Comparison of ENCODE assay signal across 8 cellular contexts in genomic region chr19:1861599-1862031, GRCh38. TPM values are rescaled to one million over a fixed set of nuclear protein-coding genes. Genes with fewer than 3 reads are reported as not detected.
DNase-seq lines count a peak whose midpoint lies in the region; ATAC-seq and TF ChIP-seq lines count a peak whose summit lies in the region.

No MANE protein-coding gene starts in this region.

- TF ChIP-seq CTCF in CD4-positive, alpha-beta T cell (IDR thresholded peaks at IDR 0.05) = no peak
- TF ChIP-seq CTCF in neural crest cell (conservative IDR thresholded peaks at IDR 0.05) = no peak

- no peak for DNase-seq in CD4-positive, alpha-beta T cell
- no peak for DNase-seq in MG63
- DNase-seq in neural crest cell (ENCODE audit: low read depth, low spot score) = no peak
- DNase-seq in DMS79 (lab: John Stamatoyannopoulos, UW) = no peak
- no peak for DNase-seq in cerebellar nuclear complex (lab: John Stamatoyannopoulos, UW)
- no peak for DNase-seq in NCI-H1092 treated with DMSO at 0.1 percent for 48 hours (lab: John Stamatoyannopoulos, UW)

- POLR2A ChIA-PET in CD4-positive, alpha-beta T cell (lab: Charles Lee) = no interaction called here

- H3K27ac ChIP-seq in CD4-positive, alpha-beta T cell (ENCODE audit: low read depth, low read length) = peak overlapping the region; percentile 74
- no peak overlapping the region for H3K27ac ChIP-seq in duodenal mucosa (ENCODE audit: low read depth, low read length)

- H3K27me3 Mint-ChIP-seq in CD4-positive, alpha-beta T cell = no peaks in the 10 kb centered on the region
- H3K27me3 Mint-ChIP-seq in neural crest cell (ENCODE audit: low read depth) = peaks cover 25% of the 10 kb centered on the region

- H3K4me3 ChIP-seq in MG63 (peak overlapping the region; percentile 72), duodenal mucosa (ENCODE audit: low read depth in 1 of 2, low read length in 2 of 2) (peak overlapping the region; percentile 73 to 81)

- H3K9me3 ChIP-seq in CD4-positive, alpha-beta T cell (ENCODE audit: control insufficient read depth, low read length) = no peaks in the 10 kb centered on the region
- H3K9me3 ChIP-seq in MG63 = no peaks in the 10 kb centered on the region
- H3K9me3 ChIP-seq in duodenal mucosa (ENCODE audit: control insufficient read depth in 1 of 2, low read length in 2 of 2) = no peaks in the 10 kb centered on the region

- peaks cover 46% of the 10 kb centered on the region for H3K4me1 Mint-ChIP-seq in CD4-positive, alpha-beta T cell (ENCODE audit: low read depth)
- H3K4me1 Mint-ChIP-seq in neural crest cell = peaks cover 18% of the 10 kb centered on the region

- H3K9ac ChIP-seq in duodenal mucosa (ENCODE audit: low read depth in 1 of 2, low read length in 2 of 2) = peak overlapping the region; percentile 81 to 84

- peak overlapping the region; percentile 96 for H3K27ac Mint-ChIP-seq in CD4-positive, alpha-beta T cell
- no peak overlapping the region for H3K27ac Mint-ChIP-seq in neural crest cell (ENCODE audit: unreplicated experiment)

- peaks cover 8% of the 10 kb centered on the region for H3K36me3 Mint-ChIP-seq in CD4-positive, alpha-beta T cell (ENCODE audit: low read depth)
- H3K36me3 Mint-ChIP-seq in neural crest cell (ENCODE audit: low read depth) = no peaks in the 10 kb centered on the region

- intact Hi-C loops in CD4-positive, alpha-beta T cell (cut with DNase I, micrococcal nuclease) = loop anchor here (2.0 to 5.0 kb wide), 3 partner anchors 13 to 236 kb away; partner anchors contain the start of genes ADAT3 (in 1 of the 2), IZUMO4 (in 1 of the 2), MOB3A (in 1 of the 2) and REXO1 (in 1 of the 2)

- peaks cover 45 to 47% of the 10 kb centered on the region in 2 donors for H3K4me1 ChIP-seq in duodenal mucosa (ENCODE audit: control insufficient read depth in 1 of 2, insufficient read depth in 2 of 2, low read length in 2 of 2)

- H3K36me3 ChIP-seq in MG63 (no peaks in the 10 kb centered on the region; the same call in none of the 2 replicates), duodenal mucosa (ENCODE audit: control insufficient read depth in 1 of 2, insufficient read depth in 2 of 2, low read length in 2 of 2) (no peaks in the 10 kb centered on the region)

- H3K9me3 Mint-ChIP-seq in CD4-positive, alpha-beta T cell = no peaks in the 10 kb centered on the region
- no peaks in the 10 kb centered on the region for H3K9me3 Mint-ChIP-seq in neural crest cell

- ATAC-seq in CD4-positive, alpha-beta T cell (ENCODE audit: poor library complexity) = no peak
- ATAC-seq in HG03280 (IDR thresholded peaks at IDR 0.05; ENCODE audit: unreplicated experiment) = no peak

- H3K4me3 Mint-ChIP-seq in CD4-positive, alpha-beta T cell = peak overlapping the region; percentile 99
- peak overlapping the region; percentile 80 for H3K4me3 Mint-ChIP-seq in neural crest cell

- CTCF ChIA-PET in CD4-positive, alpha-beta T cell (lab: Charles Lee) = no interaction called here

- no peaks in the 10 kb centered on the region for H3K27me3 ChIP-seq in CD4-positive, alpha-beta T cell (ENCODE audit: control insufficient read depth, insufficient read depth, low read length)
- H3K27me3 ChIP-seq in MG63 (no peaks in the 10 kb centered on the region), duodenal mucosa (ENCODE audit: control insufficient read depth in 1 of 2, insufficient read depth in 2 of 2, low read length in 2 of 2) (no peaks in the 10 kb centered on the region)

RNA-seq across cellular contexts. Expression of gene KLF16, which starts 1.8 kb away (rescaled TPM):
- total RNA-seq in CD4-positive, alpha-beta T cell = 10 to 100 TPM; 83.8 to 89.2 TPM
- total RNA-seq in MG63 (2014; rRNA removed; shearing (Covaris generic); ENCODE audit: low replicate concordance) = 8.1 and 12.6 TPM in 2 replicates
- 18.9 and 20.7 TPM in 2 replicates for total RNA-seq in neural crest cell

RNA-seq across cellular contexts. Expression of gene REXO1, which starts 13.3 kb away (rescaled TPM):
- total RNA-seq in CD4-positive, alpha-beta T cell = 100 to 1,000 TPM; 106 to 114 TPM
- total RNA-seq in MG63 (2014; rRNA removed; shearing (Covaris generic); ENCODE audit: low replicate concordance) = 2.2 and 4.4 TPM in 2 replicates
- 40.8 and 45.3 TPM in 2 replicates for total RNA-seq in neural crest cell

RNA-seq across cellular contexts. Expression of gene ABHD17A, which starts 23.7 kb away (rescaled TPM):
- total RNA-seq in CD4-positive, alpha-beta T cell = 100 to 1,000 TPM; 156 to 172 TPM
- 51.7 and 70.7 TPM in 2 replicates for total RNA-seq in MG63 (2014; rRNA removed; shearing (Covaris generic); ENCODE audit: low replicate concordance)
- 73.9 and 74.1 TPM in 2 replicates for total RNA-seq in neural crest cell

RNA-seq across cellular contexts. Expression of gene ADAT3, which starts 43.6 kb away (rescaled TPM):
- total RNA-seq in CD4-positive, alpha-beta T cell = 1 to 10 TPM; 7.9 to 8.2 TPM
- 3.6 TPM in 1 of 2 replicates, not detected in the other for total RNA-seq in MG63 (2014; rRNA removed; shearing (Covaris generic); ENCODE audit: low replicate concordance)
- 13.7 and 14.1 TPM in 2 replicates for total RNA-seq in neural crest cell

RNA-seq across cellular contexts. Expression of gene SCAMP4, which starts 43.6 kb away (rescaled TPM):
- total RNA-seq in CD4-positive, alpha-beta T cell = 10 to 100 TPM; 12.7 to 15.4 TPM
- 33.0 and 41.5 TPM in 2 replicates for total RNA-seq in MG63 (2014; rRNA removed; shearing (Covaris generic); ENCODE audit: low replicate concordance)
- total RNA-seq in neural crest cell = 71.2 and 79.9 TPM in 2 replicates
